Comparison of ENCODE assay signal across 9 cellular contexts in the genomic region with DNA sequence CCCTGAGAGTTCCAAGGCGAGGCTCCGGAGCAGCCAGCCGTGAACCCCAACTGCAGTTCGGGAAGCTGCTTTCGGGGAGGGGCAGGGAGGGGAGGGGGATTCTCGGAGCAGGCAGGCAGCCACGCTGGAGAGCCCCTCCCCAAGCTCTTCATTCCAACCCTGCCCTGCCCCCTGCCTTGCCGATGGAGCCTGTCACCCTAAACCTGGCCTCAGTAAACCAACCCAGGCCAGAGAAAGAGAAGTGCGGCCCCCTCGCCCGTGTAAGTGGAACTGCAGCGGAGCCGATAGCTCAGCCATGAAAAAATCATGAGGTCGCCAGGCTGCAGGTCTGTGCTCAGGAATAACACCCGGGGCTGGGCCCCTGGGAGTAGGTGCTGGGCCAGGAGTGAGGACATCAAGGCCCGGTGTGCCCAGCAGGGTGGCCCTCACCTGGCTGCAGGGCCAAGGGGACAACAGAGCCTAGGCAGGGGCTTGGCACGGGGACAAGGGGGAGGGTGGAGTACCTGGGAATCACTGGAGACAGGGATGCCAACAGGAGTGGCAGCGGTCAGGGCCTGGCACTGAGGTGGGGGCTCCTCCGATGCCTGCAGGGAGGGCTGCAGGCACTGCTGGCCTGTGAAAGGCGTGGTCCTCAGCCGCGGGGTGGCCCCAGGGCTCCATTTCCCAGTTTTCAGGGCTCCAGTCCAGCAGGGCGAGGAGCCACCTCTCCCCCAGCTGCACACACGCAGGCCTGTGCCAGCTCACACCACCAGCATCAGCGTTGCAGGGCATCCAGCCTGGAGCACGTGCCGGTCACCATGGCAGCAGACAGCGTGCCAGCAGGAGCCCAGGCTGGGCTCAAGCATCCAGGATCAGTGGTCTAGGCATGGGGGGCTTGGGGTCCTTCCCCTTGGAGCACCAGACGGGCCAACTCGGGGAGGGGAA. TPM values are rescaled to one million over a fixed set of nuclear protein-coding genes. Genes with fewer than 3 reads are reported as not detected.
DNase-seq lines count a peak whose midpoint lies in the region; ATAC-seq, FAIRE-seq and TF ChIP-seq lines count a peak whose summit lies in the region.
"Had no signal": no experiment of that assay in that cellular context is flagged by ENCODE, and none has a peak within 500 bp of the region (broad histone marks: within the 10 kb centered on the region; RNA-seq: fewer than 3 reads in every experiment).

No MANE protein-coding gene starts in this region.

- WGBS in heart left ventricle, 4 donors: 30 to 47% (median 36%) methylated on average over 27 to 30 of the region's 30 CpGs
- 38 to 58% (median 45%) methylated on average over 27 to 30 of the region's 30 CpGs for WGBS in small intestine, 3 donors

- no peak for DNase-seq in Right ventricle myocardium superior
- DNase-seq in left ventricle myocardium inferior: no peak
- DNase-seq in SJCRH30: peak; percentile 72 to 82
- peak in 4 of 5 donors; percentile 61 to 78 (median 70) for DNase-seq in heart left ventricle
- DNase-seq in small intestine: no peak
- no peak for DNase-seq in GM13976 (ENCODE audit: low spot score)
- no peak for DNase-seq in uterus
- DNase-seq: activated CD8-positive, alpha-beta memory T cell treated with anti-CD3 and anti-CD28 coated beads, Interleukin-2, amount 50 U/mL, for 4 hours had no signal

- peak; percentile 21 for ATAC-seq in Right ventricle myocardium superior (ENCODE audit: poor library complexity)
- ATAC-seq in heart left ventricle: peak; percentile 49 to 80 (median 52)
- no peak for ATAC-seq in HG03521 (IDR thresholded peaks at IDR 0.05; ENCODE audit: unreplicated experiment)

- peaks cover 26% of the 10 kb centered on the region for H3K4me1 ChIP-seq in left ventricle myocardium inferior
- peaks cover 16% of the 10 kb centered on the region for H3K4me1 ChIP-seq in SJCRH30
- peaks cover 2 to 33% (median 16%) of the 10 kb centered on the region in 12 donors for H3K4me1 ChIP-seq in heart left ventricle
- H3K4me1 ChIP-seq in small intestine (ENCODE audit: control insufficient read depth in 2 of 2, insufficient read depth in 1 of 2, low read depth in 1 of 2, low read length in 1 of 2): peaks cover 0 to 1% of the 10 kb centered on the region in 2 donors
- H3K4me1 ChIP-seq in uterus: peaks cover 0 to 15% of the 10 kb centered on the region in 2 donors

- TF ChIP-seq CTCF in left ventricle myocardium inferior (IDR thresholded peaks at IDR 0.05; ENCODE audit: borderline replicate concordance) (no peak), heart left ventricle (IDR thresholded peaks at IDR 0.05) (peak in 2 of 12 donors; percentile 6 to 14), GM13976 (IDR thresholded peaks at IDR 0.05; ENCODE audit: borderline replicate concordance, control extremely low read depth, extremely low read depth, insufficient read depth, missing control alignments) (no peak), uterus (IDR thresholded peaks at IDR 0.05) (no peak)

- no peak overlapping the region for H3K27ac ChIP-seq in left ventricle myocardium inferior (replicated peaks)
- no peak overlapping the region for H3K27ac ChIP-seq in SJCRH30
- H3K27ac ChIP-seq in heart left ventricle: no peak overlapping the region
- H3K27ac ChIP-seq in small intestine (ENCODE audit: low read depth in 1 of 2, low read length in 1 of 2): no peak overlapping the region
- no peak overlapping the region for H3K27ac ChIP-seq in uterus

- no peaks in the 10 kb centered on the region for H3K36me3 ChIP-seq in left ventricle myocardium inferior
- H3K36me3 ChIP-seq in SJCRH30: no peaks in the 10 kb centered on the region
- no peaks in the 10 kb centered on the region for H3K36me3 ChIP-seq in heart left ventricle
- H3K36me3 ChIP-seq in small intestine (ENCODE audit: control insufficient read depth in 2 of 2, insufficient read depth in 2 of 2, low read length in 2 of 2): no peaks in the 10 kb centered on the region
- H3K36me3 ChIP-seq in uterus: no peaks in the 10 kb centered on the region

- no peak for FAIRE-seq in small intestine (lab: Jason Lieb, UNC)

- no peak for TF ChIP-seq POLR2A in heart left ventricle (IDR thresholded peaks at IDR 0.05)
- no peak for TF ChIP-seq POLR2A in uterus (IDR thresholded peaks at IDR 0.05)

- H3K4me3 ChIP-seq in left ventricle myocardium inferior (no peak overlapping the region), SJCRH30 (no peak overlapping the region), heart left ventricle (no peak overlapping the region), small intestine (ENCODE audit: low read depth in 1 of 2, low read length in 2 of 2) (no peak overlapping the region), uterus (no peak overlapping the region)

- in situ Hi-C loops in GM13976 (cut with MboI; ENCODE audit: low sequenced_read_pairs, unreplicated experiment): no loop called here

- intact Hi-C loops in Right ventricle myocardium superior (cut with DNase I): no loop called here
- intact Hi-C loops in left ventricle myocardium inferior (cut with micrococcal nuclease): no loop called here
- intact Hi-C loops in heart left ventricle (cut with DNase I): loop anchor here in 2 of 10 donors (2.0 to 5.0 kb wide), 2 partner anchors 27 to 79 kb away; no protein-coding TSS in a partner anchor
- intact Hi-C loops in uterus (cut with DNase I; ENCODE audit: low total_unique reads): no loop called here

- H3K27me3 ChIP-seq in left ventricle myocardium inferior (ENCODE audit: low read depth): peaks cover 82% of the 10 kb centered on the region
- H3K27me3 ChIP-seq in SJCRH30: peaks cover 46% of the 10 kb centered on the region
- peaks cover 4 to 46% (median 13%) of the 10 kb centered on the region in 9 donors for H3K27me3 ChIP-seq in heart left ventricle
- H3K27me3 ChIP-seq in small intestine (ENCODE audit: control insufficient read depth in 2 of 2, insufficient read depth in 2 of 2, low read length in 2 of 2): peaks cover 0 to 2% of the 10 kb centered on the region in 2 donors
- H3K27me3 ChIP-seq in uterus: peaks cover 0 to 5% of the 10 kb centered on the region in 2 donors

- H3K9me3 ChIP-seq in left ventricle myocardium inferior (replicated peaks) (no peaks in the 10 kb centered on the region), SJCRH30 (replicated peaks) (no peaks in the 10 kb centered on the region), heart left ventricle (no peaks in the 10 kb centered on the region), small intestine (ENCODE audit: control insufficient read depth, low read depth) (no peaks in the 10 kb centered on the region), uterus (no peaks in the 10 kb centered on the region)

RNA-seq across cellular contexts. Expression of a gene that starts 4.8 kb away (rescaled TPM):
- total RNA-seq in Right ventricle myocardium superior (0.19 TPM), left ventricle myocardium inferior (0.38 TPM), heart left ventricle (under 1 TPM in 6 of 9 donors, not detected in 3; 0.22 to 0.72 (median 0.45) TPM), uterus (1 to 10 TPM in 2 of 4 donors, not detected in 2; 5.0 to 7.4 TPM)
- 0.43 and 0.61 TPM in 2 replicates for total RNA-seq in SJCRH30 (2014; rRNA removed; shearing (Covaris generic))
- polyA plus RNA-seq in heart left ventricle (under 1 TPM; 0.28 to 0.42 TPM), small intestine (1 to 10 TPM in 1 of 3 donors, not detected in 2; 1.3 TPM)

RNA-seq across cellular contexts. Expression of a gene that starts 10.8 kb away (rescaled TPM):
- 369 TPM for total RNA-seq in Right ventricle myocardium superior
- 342 TPM for total RNA-seq in left ventricle myocardium inferior
- total RNA-seq in SJCRH30 (2014; rRNA removed; shearing (Covaris generic)): 2,768 and 3,121 TPM in 2 replicates
- 1,000 to 10,000 TPM in 2 of 9 donors, 100 to 1,000 TPM in 7; 335 to 1,653 (median 423) TPM for total RNA-seq in heart left ventricle
- polyA plus RNA-seq in heart left ventricle: 1,000 to 10,000 TPM in 1 of 2 donors, 100 to 1,000 TPM in 1; 149 to 1,468 TPM
- 1,000 to 10,000 TPM; 1,318 to 3,459 (median 1,629) TPM for polyA plus RNA-seq in small intestine
- total RNA-seq in uterus: 1,000 to 10,000 TPM; 1,023 to 5,472 (median 2,159) TPM

RNA-seq across cellular contexts. Expression of a gene that starts 28.8 kb away (rescaled TPM):
- total RNA-seq in Right ventricle myocardium superior (13.0 TPM), left ventricle myocardium inferior (15.9 TPM), heart left ventricle (10 to 100 TPM; 10.1 to 21.6 (median 13.5) TPM), uterus (10 to 100 TPM in 2 of 4 donors, 1 to 10 TPM in 2; 3.5 to 31.2 (median 17.3) TPM)
- 52.3 and 60.7 TPM in 2 replicates for total RNA-seq in SJCRH30 (2014; rRNA removed; shearing (Covaris generic))
- polyA plus RNA-seq in heart left ventricle (10 to 100 TPM; 17.0 to 18.7 TPM), small intestine (10 to 100 TPM; 24.5 to 30.2 (median 29.2) TPM)

Comparison
In these comparisons a context has a peak if more than half of its experiments do, and no peak if none do; other contexts are left out.
1. DNase-seq: peak in SJCRH30 (2 of 2) and heart left ventricle (4 of 5); none in Right ventricle myocardium superior (single experiment), left ventricle myocardium inferior (single experiment), small intestine (single experiment), GM13976 (single experiment) and uterus (0 of 2).